In the genomic region with DNA sequence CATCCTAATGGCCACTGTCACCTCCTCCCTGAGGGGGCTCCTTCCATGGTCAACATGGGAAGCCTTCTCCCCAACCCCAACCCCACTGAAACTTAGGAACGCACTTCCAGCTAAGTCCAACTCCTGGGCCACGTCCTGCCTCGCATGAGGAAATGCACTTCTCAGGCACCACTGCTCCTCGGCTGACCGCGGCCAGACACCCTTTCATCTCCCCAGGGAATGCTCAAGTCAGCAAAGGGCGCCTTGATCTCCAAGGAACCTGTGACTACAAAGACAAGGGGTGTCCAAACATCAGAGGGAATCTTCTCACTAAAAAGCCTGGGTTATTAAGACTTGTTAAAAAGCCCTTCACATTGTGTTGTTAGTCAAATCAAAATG, we compare ENCODE assay signal across 31 cellular contexts.
"Had no signal": no experiment of that assay in that cellular context is flagged by ENCODE, and none has a peak within 500 bp of the region (broad histone marks: within the 10 kb centered on the region; RNA-seq: fewer than 3 reads in every experiment).

No MANE protein-coding gene starts in this region.

- H3K4me2 ChIP-seq: hepatocyte had no signal

- H3K36me3 Mint-ChIP-seq: activated CD8-positive, alpha-beta memory T cell treated with anti-CD3 and anti-CD28 coated beads, Interleukin-2, amount 10 ng/mL, durations not matched to agents 7 days and 5 days; activated naive CD8-positive, alpha-beta T cell; natural killer cell; WTC11 had no signal

- H2AFZ ChIP-seq: hepatocyte had no signal

- FAIRE-seq: bronchial epithelial cell, colon, frontal cortex, keratinocyte had no signal

- H3K27me3 ChIP-seq: testis, uterus had no signal

- H3K27ac Mint-ChIP-seq: activated CD8-positive, alpha-beta memory T cell treated with anti-CD3 and anti-CD28 coated beads, Interleukin-2, amount 10 ng/mL, durations not matched to agents 7 days and 5 days; activated CD8-positive, alpha-beta T cell treated with anti-CD3 and anti-CD28 coated beads, Interleukin-2, amount 10 ng/mL, durations not matched to agents 7 days and 5 days; activated naive CD8-positive, alpha-beta T cell; activated T-cell treated with anti-CD3 and anti-CD28 coated beads, Interleukin-2, amount 50 U/mL, for 72 hours; natural killer cell; WTC11 had no signal

- H3K4me1 Mint-ChIP-seq: activated CD8-positive, alpha-beta memory T cell treated with anti-CD3 and anti-CD28 coated beads, Interleukin-2, amount 10 ng/mL, durations not matched to agents 7 days and 5 days; natural killer cell had no signal

- H3K9me3 ChIP-seq: neutrophil, testis, uterus had no signal

- H3K27ac ChIP-seq: epithelial cell of prostate, hepatocyte, neutrophil, skin epidermis, testis, uterus had no signal

- H3K9me3 Mint-ChIP-seq: activated T-cell treated with anti-CD3 and anti-CD28 coated beads, Interleukin-2, amount 50 U/mL, for 72 hours; natural killer cell; WTC11 had no signal

- H3K36me3 ChIP-seq: neutrophil, uterus had no signal

- H3K4me3 Mint-ChIP-seq: activated CD8-positive, alpha-beta memory T cell treated with anti-CD3 and anti-CD28 coated beads, Interleukin-2, amount 10 ng/mL, durations not matched to agents 7 days and 5 days; activated CD8-positive, alpha-beta T cell treated with anti-CD3 and anti-CD28 coated beads, Interleukin-2, amount 10 ng/mL, durations not matched to agents 7 days and 5 days; activated naive CD8-positive, alpha-beta T cell; activated T-cell treated with anti-CD3 and anti-CD28 coated beads, Interleukin-2, amount 50 U/mL, for 72 hours; natural killer cell; WTC11 had no signal

- ATAC-seq: activated CD8-positive, alpha-beta memory T cell treated with anti-CD3 and anti-CD28 coated beads, Interleukin-2, amount 10 ng/mL, durations not matched to agents 7 days and 5 days; activated CD8-positive, alpha-beta T cell treated with anti-CD3 and anti-CD28 coated beads, Interleukin-2, amount 10 ng/mL, durations not matched to agents 7 days and 5 days; activated T-cell treated with anti-CD3 and anti-CD28 coated beads, Interleukin-2, amount 50 U/mL, for 72 hours; left colon; natural killer cell; sciatic nerve; stimulated activated naive CD8-positive, alpha-beta T cell treated with anti-CD3 and anti-CD28 coated beads, Interleukin-15, Interleukin-2, amounts not matched to agents 100 U/mL and 50 U/mL, for 24 hours; WTC11 had no signal

- H3K79me2 ChIP-seq: hepatocyte had no signal

- H3K4me1 ChIP-seq: testis, uterus had no signal

- DNase-seq: activated CD4-positive, alpha-beta T cell treated with anti-CD3 and anti-CD28 coated beads for 1 hour; activated CD4-positive, alpha-beta T cell treated with anti-CD3 and anti-CD28 coated beads, Interleukin-2, amount 50 U/mL, for 1 hour; activated CD8-positive, alpha-beta memory T cell treated with anti-CD3 and anti-CD28 coated beads, Interleukin-2, amount 10 ng/mL, durations not matched to agents 7 days and 5 days; activated CD8-positive, alpha-beta T cell treated with anti-CD3 and anti-CD28 coated beads, Interleukin-2, amount 10 ng/mL, durations not matched to agents 7 days and 5 days; activated effector memory CD4-positive, alpha-beta T cell treated with Interleukin-2 at 50 U/mL for 16 hours; activated naive CD4-positive, alpha-beta T cell treated with Interleukin-2 at 50 U/mL for 16 hours; activated T-cell treated with anti-CD3 and anti-CD28 coated beads for 4 hours; activated T-cell treated with anti-CD3 and anti-CD28 coated beads, Interleukin-2, amount 50 U/mL, for 72 hours; anterior cingulate cortex; dermis blood vessel endothelial cell; effector CD4-positive, alpha-beta T cell; left colon; natural killer cell; stimulated activated CD4-positive, alpha-beta T cell treated with anti-CD3 and anti-CD28 coated beads, Interleukin-12 subunit alpha, Interleukin-12 subunit beta, amount 100 ng/mL, for 4 hours; stimulated activated CD4-positive, alpha-beta T cell treated with anti-CD3 and anti-CD28 coated beads, Interleukin-4, amount 100 ng/mL, for 1 hour; stimulated activated naive CD8-positive, alpha-beta T cell treated with anti-CD3 and anti-CD28 coated beads, Interleukin-15, Interleukin-2, amounts not matched to agents 100 U/mL and 50 U/mL, for 24 hours; T-helper 2 cell; testis; trophoblast cell; uterus had no signal

- H3K4me3 ChIP-seq: hepatocyte, skin epidermis, testis, uterus had no signal
